1 cellular context compared by ENCODE assay signal in the genomic region with DNA sequence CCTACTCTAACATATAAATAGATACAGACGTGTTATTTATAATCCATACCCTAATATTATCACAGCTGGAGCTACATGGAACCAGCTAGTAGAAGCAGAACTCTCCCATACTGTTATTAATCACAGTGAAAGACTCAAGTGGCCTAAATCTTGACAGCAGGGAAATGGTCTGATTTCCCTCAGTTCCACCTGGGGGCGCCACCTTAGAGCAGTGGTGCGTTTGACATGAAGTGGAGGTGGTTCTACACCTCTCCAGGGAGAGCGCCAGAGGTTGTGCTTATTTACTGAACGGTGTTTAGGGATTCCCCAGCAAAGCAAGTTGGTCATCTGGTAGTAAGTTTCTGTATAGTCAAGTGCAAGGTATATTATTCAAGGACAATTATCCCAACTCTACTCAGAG.
TF ChIP-seq lines count a peak whose summit lies in the region.

No MANE protein-coding gene starts in this region.

TF ChIP-seq in SK-N-SH, 30 proteins besides CTCF, POLR2A, EP300 and RAD21 (continued from another document):
- TF ChIP-seq TAF1 (IDR thresholded peaks at IDR 0.05; ENCODE audit: borderline replicate concordance, low read depth, low read length) (no peak), REST (IDR thresholded peaks at IDR 0.05; ENCODE audit: low read depth, low read length) (no peak), JUND (IDR thresholded peaks at IDR 0.05) (no peak), ZBTB33 (IDR thresholded peaks at IDR 0.05; ENCODE audit: borderline replicate concordance, low read depth) (no peak), MXI1 (IDR thresholded peaks at IDR 0.05; ENCODE audit: low read depth, low read length) (no peak), NFIC (IDR thresholded peaks at IDR 0.05; ENCODE audit: borderline replicate concordance) (no peak)
- TF ChIP-seq, protein P1, sequence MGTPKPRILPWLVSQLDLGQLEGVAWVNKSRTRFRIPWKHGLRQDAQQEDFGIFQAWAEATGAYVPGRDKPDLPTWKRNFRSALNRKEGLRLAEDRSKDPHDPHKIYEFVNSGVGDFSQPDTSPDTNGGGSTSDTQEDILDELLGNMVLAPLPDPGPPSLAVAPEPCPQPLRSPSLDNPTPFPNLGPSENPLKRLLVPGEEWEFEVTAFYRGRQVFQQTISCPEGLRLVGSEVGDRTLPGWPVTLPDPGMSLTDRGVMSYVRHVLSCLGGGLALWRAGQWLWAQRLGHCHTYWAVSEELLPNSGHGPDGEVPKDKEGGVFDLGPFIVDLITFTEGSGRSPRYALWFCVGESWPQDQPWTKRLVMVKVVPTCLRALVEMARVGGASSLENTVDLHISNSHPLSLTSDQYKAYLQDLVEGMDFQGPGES (IDR thresholded peaks at IDR 0.05; ENCODE audit: low read depth, low read length) = no peak
